In the genomic region with DNA sequence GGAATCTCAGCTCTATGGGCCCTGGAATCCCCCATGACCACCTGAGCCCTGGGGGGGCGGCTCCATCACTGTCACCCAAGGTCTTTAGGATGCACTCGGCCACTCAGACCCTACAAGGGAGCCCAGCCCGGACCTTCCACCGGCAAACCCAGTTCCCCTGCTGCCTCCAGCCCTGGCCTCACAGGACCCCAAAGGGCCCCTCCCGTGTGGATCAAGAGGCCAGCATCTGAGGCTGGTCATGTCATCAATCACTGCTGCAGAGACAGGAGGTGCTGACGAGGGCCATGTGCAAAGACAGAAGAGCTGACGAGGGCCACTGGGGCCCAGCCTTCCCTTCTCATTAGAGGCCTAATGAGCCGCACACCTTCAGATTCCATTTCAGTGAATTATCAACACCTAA, we compare ENCODE assay signal across 31 cellular contexts. TPM values are rescaled to one million over a fixed set of nuclear protein-coding genes. Genes with fewer than 3 reads are reported as not detected.
DNase-seq lines count a peak whose midpoint lies in the region; ATAC-seq, FAIRE-seq and TF ChIP-seq lines count a peak whose summit lies in the region.
"Had no signal": no experiment of that assay in that cellular context is flagged by ENCODE, and none has a peak within 500 bp of the region (broad histone marks: within the 10 kb centered on the region; RNA-seq: fewer than 3 reads in every experiment).

No MANE protein-coding gene starts in this region.

- H3K9me3 Mint-ChIP-seq in endodermal cell (peaks cover 15% of the 10 kb centered on the region), WTC11 (peaks cover 16% of the 10 kb centered on the region)

- H3K9ac ChIP-seq in endodermal cell (ENCODE audit: extremely low read depth, low read length, poor library complexity, severe bottlenecking), result no peak overlapping the region
- H3K9ac ChIP-seq: GM23248 had no signal

- H3K27me3 ChIP-seq in endodermal cell (ENCODE audit: control insufficient read depth, insufficient read depth, low read length, poor library complexity, severe bottlenecking), result no peaks in the 10 kb centered on the region
- H3K27me3 ChIP-seq in pancreas, result peaks cover 0 to 10% (median 0%) of the 10 kb centered on the region in 4 donors

- ATAC-seq in pancreas (peak in 3 of 4 donors; percentile 22 to 66 (median 59)), WTC11 (no peak)
- ATAC-seq: PC-3 had no signal

- H3K9me3 ChIP-seq in endodermal cell (ENCODE audit: control insufficient read depth, low read length), result peaks cover 12% of the 10 kb centered on the region
- H3K9me3 ChIP-seq in pancreas, result no peaks in the 10 kb centered on the region
- H3K9me3 ChIP-seq: MG63, SJSA1 had no signal

- intact Hi-C loops in pancreas (cut with DNase I), result no loop called here

- 73 to 74% methylated on average over 3 to 8 of the region's 8 CpGs for WGBS in endodermal cell (ENCODE audit: insufficient coverage in 1 of 2, insufficient read length in 1 of 2), 2 experiments
- WGBS in pancreas, 2 donors, result 34 to 38% methylated on average over 8 of the region's 8 CpGs

- H3K36me3 ChIP-seq in endodermal cell (ENCODE audit: control insufficient read depth, insufficient read depth, low read length) (no peaks in the 10 kb centered on the region), pancreas (no peaks in the 10 kb centered on the region)
- H3K36me3 ChIP-seq: MG63, SJSA1 had no signal

- H3K4me1 Mint-ChIP-seq in endodermal cell, result no peaks in the 10 kb centered on the region
- no peaks in the 10 kb centered on the region for H3K4me1 Mint-ChIP-seq in WTC11

- no peaks in the 10 kb centered on the region for H3K36me3 Mint-ChIP-seq in endodermal cell (ENCODE audit: low read depth)
- H3K36me3 Mint-ChIP-seq in WTC11, result 0 out of 2 replicates have a peak, but pooled peaks cover 3% of the 10 kb centered on the region

- H3K4me1 ChIP-seq in endodermal cell (ENCODE audit: control insufficient read depth, insufficient read depth, low read length), result peaks cover 4% of the 10 kb centered on the region
- H3K4me1 ChIP-seq in pancreas, result no peaks in the 10 kb centered on the region
- H3K4me1 ChIP-seq: SJSA1 had no signal

- POLR2A ChIA-PET in RWPE1 (lab: Yijun Ruan, JAX; ENCODE audit: low non-redundant PET) (no interaction called here), WTC11 (lab: Charles Lee) (no interaction called here)

- no peak overlapping the region for H3K4me3 ChIP-seq in endodermal cell (ENCODE audit: low read length)
- no peak overlapping the region for H3K4me3 ChIP-seq in pancreas
- H3K4me3 ChIP-seq: GM23248, MG63, SJSA1 had no signal

- no peak overlapping the region for H3K27ac Mint-ChIP-seq in endodermal cell
- no peak overlapping the region for H3K27ac Mint-ChIP-seq in WTC11
- H3K27ac Mint-ChIP-seq: B cell; CD8-positive, alpha-beta memory T cell had no signal

- H3K27me3 Mint-ChIP-seq in endodermal cell (ENCODE audit: insufficient read depth), result peaks cover 7% of the 10 kb centered on the region
- no peaks in the 10 kb centered on the region; the same call in none of the 2 replicates for H3K27me3 Mint-ChIP-seq in WTC11 (ENCODE audit: low read depth)

- CTCF ChIA-PET in RWPE1 (lab: Yijun Ruan, JAX) (no interaction called here), WTC11 (lab: Charles Lee) (no interaction called here)

- TF ChIP-seq CTCF in endodermal cell (conservative IDR thresholded peaks at IDR 0.05) (no peak), pancreas (IDR thresholded peaks at IDR 0.05) (no peak), RWPE1 (conservative IDR thresholded peaks at IDR 0.05; ENCODE audit: low read depth) (no peak), WTC11 (IDR thresholded peaks at IDR 0.05) (no peak)

- no peak overlapping the region for H3K4me3 Mint-ChIP-seq in endodermal cell
- H3K4me3 Mint-ChIP-seq in WTC11, result no peak overlapping the region
- H3K4me3 Mint-ChIP-seq: B cell; CD14-positive monocyte; CD8-positive, alpha-beta memory T cell had no signal

- FAIRE-seq in pancreas (lab: Jason Lieb, UNC), result no peak
- FAIRE-seq: GM12892, GM19239 had no signal

- H3K27ac ChIP-seq in endodermal cell (ENCODE audit: low read depth, low read length) (no peak overlapping the region), pancreas (no peak overlapping the region), RWPE1 (no peak overlapping the region)
- H3K27ac ChIP-seq: 22Rv1, GM23248, SJSA1 had no signal

- peak; percentile 37 for DNase-seq in NCI-H2171 (lab: John Stamatoyannopoulos, UW)
- DNase-seq in NCI-H2171 treated with DMSO at 0.1 percent for 48 hours (lab: John Stamatoyannopoulos, UW), result no peak
- peak; percentile 53 for DNase-seq in endodermal cell
- DNase-seq in pancreas, result no peak
- DNase-seq in epidermal melanocyte (ENCODE audit: insufficient read length, low spot score), result no peak
- no peak for DNase-seq in RWPE1 (ENCODE audit: low spot score)
- DNase-seq in WTC11 (ENCODE audit: low spot score), result no peak
- DNase-seq: CD8-positive, alpha-beta memory T cell; DMS 273 treated with DMSO at 0.1 percent for 48 hours; DMS79; GF-D8; GM23248; H7; KG1; MG63; NCI-H1105 treated with DMSO at 0.1 percent for 48 hours; NCI-H146; NCI-H1930; NCI-H2107; NCI-H446 treated with DMSO at 0.1 percent for 48 hours; NCI-H526; NCI-H82; NK-92 treated with Interleukin-12 subunit alpha and Interleukin-12 subunit beta, amount 100 ng/mL, for 24 hours; PC-3; Right ventricle myocardium superior had no signal

TF ChIP-seq in WTC11, 78 proteins besides CTCF, POLR2A, EP300 and RAD21:
- no peak for TF ChIP-seq MXD4 (CRISPR knock-in tag; IDR thresholded peaks at IDR 0.05; ENCODE audit: borderline replicate concordance)
- no peak for TF ChIP-seq GTF2I (CRISPR knock-in tag; conservative IDR thresholded peaks at IDR 0.05)
- TF ChIP-seq, protein P1, sequence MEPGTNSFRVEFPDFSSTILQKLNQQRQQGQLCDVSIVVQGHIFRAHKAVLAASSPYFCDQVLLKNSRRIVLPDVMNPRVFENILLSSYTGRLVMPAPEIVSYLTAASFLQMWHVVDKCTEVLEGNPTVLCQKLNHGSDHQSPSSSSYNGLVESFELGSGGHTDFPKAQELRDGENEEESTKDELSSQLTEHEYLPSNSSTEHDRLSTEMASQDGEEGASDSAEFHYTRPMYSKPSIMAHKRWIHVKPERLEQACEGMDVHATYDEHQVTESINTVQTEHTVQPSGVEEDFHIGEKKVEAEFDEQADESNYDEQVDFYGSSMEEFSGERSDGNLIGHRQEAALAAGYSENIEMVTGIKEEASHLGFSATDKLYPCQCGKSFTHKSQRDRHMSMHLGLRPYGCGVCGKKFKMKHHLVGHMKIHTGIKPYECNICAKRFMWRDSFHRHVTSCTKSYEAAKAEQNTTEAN (CRISPR knock-in tag; IDR thresholded peaks at IDR 0.05), result no peak
- no peak for TF ChIP-seq NFATC4 (CRISPR knock-in tag; IDR thresholded peaks at IDR 0.05)
- TF ChIP-seq, protein P2, sequence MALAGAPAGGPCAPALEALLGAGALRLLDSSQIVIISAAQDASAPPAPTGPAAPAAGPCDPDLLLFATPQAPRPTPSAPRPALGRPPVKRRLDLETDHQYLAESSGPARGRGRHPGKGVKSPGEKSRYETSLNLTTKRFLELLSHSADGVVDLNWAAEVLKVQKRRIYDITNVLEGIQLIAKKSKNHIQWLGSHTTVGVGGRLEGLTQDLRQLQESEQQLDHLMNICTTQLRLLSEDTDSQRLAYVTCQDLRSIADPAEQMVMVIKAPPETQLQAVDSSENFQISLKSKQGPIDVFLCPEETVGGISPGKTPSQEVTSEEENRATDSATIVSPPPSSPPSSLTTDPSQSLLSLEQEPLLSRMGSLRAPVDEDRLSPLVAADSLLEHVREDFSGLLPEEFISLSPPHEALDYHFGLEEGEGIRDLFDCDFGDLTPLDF (CRISPR knock-in tag; IDR thresholded peaks at IDR 0.05), result no peak
- TF ChIP-seq, protein P3, sequence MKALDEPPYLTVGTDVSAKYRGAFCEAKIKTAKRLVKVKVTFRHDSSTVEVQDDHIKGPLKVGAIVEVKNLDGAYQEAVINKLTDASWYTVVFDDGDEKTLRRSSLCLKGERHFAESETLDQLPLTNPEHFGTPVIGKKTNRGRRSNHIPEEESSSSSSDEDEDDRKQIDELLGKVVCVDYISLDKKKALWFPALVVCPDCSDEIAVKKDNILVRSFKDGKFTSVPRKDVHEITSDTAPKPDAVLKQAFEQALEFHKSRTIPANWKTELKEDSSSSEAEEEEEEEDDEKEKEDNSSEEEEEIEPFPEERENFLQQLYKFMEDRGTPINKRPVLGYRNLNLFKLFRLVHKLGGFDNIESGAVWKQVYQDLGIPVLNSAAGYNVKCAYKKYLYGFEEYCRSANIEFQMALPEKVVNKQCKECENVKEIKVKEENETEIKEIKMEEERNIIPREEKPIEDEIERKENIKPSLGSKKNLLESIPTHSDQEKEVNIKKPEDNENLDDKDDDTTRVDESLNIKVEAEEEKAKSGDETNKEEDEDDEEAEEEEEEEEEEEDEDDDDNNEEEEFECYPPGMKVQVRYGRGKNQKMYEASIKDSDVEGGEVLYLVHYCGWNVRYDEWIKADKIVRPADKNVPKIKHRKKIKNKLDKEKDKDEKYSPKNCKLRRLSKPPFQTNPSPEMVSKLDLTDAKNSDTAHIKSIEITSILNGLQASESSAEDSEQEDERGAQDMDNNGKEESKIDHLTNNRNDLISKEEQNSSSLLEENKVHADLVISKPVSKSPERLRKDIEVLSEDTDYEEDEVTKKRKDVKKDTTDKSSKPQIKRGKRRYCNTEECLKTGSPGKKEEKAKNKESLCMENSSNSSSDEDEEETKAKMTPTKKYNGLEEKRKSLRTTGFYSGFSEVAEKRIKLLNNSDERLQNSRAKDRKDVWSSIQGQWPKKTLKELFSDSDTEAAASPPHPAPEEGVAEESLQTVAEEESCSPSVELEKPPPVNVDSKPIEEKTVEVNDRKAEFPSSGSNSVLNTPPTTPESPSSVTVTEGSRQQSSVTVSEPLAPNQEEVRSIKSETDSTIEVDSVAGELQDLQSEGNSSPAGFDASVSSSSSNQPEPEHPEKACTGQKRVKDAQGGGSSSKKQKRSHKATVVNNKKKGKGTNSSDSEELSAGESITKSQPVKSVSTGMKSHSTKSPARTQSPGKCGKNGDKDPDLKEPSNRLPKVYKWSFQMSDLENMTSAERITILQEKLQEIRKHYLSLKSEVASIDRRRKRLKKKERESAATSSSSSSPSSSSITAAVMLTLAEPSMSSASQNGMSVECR (CRISPR knock-in tag; IDR thresholded peaks at IDR 0.05; ENCODE audit: borderline replicate concordance), result no peak
- TF ChIP-seq ZNF671 (CRISPR knock-in tag; IDR thresholded peaks at IDR 0.05), result no peak

RNA-seq across cellular contexts. Expression of a gene that starts 39.0 kb away (rescaled TPM):
- total RNA-seq in endodermal cell (10 to 100 TPM; 50.0 to 52.3 TPM), pancreas (10 to 100 TPM; 12.9 to 25.0 (median 18.1) TPM), WTC11 (2021) (59.4 to 76.3 TPM (median 63.4 TPM) in 3 replicates)
- 50.9 TPM for polyA plus RNA-seq in endodermal cell (2013, experiment 1 of 2)
- 45.1 TPM for polyA plus RNA-seq in endodermal cell (2013, experiment 2 of 2)
- polyA plus RNA-seq in pancreas, result 10 to 100 TPM; 41.2 to 50.7 TPM

Comparison
In these comparisons a context has a peak if more than half of its experiments do, and no peak if none do; other contexts are left out.
1. DNase-seq: peak in NCI-H2171 (single experiment) and endodermal cell (single experiment); none in NCI-H2171 treated with DMSO at 0.1 percent for 48 hours (single experiment), pancreas (0 of 6), epidermal melanocyte (single experiment), RWPE1 (single experiment) and WTC11 (single experiment).